8 cellular contexts compared by ENCODE assay signal in genomic region chr1:63615809-63616420, GRCh38.
DNase-seq lines count a peak whose midpoint lies in the region; ATAC-seq lines count a peak whose summit lies in the region.

No MANE protein-coding gene starts in this region.

- peaks cover under 1% of the 10 kb centered on the region for H3K36me3 Mint-ChIP-seq in memory B cell

- H3K9me3 Mint-ChIP-seq in memory B cell, result no peaks in the 10 kb centered on the region

- H3K4me3 Mint-ChIP-seq in memory B cell, result no peak overlapping the region

- H3K4me1 Mint-ChIP-seq in memory B cell, result peaks cover 6% of the 10 kb centered on the region

- H3K27ac Mint-ChIP-seq in memory B cell, result no peak overlapping the region

- DNase-seq in SKM-1 treated with dmso at 0.1 percent for 144 hours (lab: John Stamatoyannopoulos, UW; ENCODE audit: unreplicated experiment), result peak; percentile 20
- DNase-seq in SKM-1 (lab: John Stamatoyannopoulos, UW; ENCODE audit: unreplicated experiment), result no peak
- peak; percentile 62 for DNase-seq in NCI-H748 (lab: John Stamatoyannopoulos, UW; ENCODE audit: unreplicated experiment)
- DNase-seq in activated CD4-positive, alpha-beta T cell treated with anti-CD3 and anti-CD28 coated beads, Interleukin-2, amount 50 U/mL, for 48 hours, result peak; percentile 36 to 55
- peak; percentile 58 for DNase-seq in effector CD4-positive, alpha-beta T cell
- peak; percentile 73 to 85 for DNase-seq in memory B cell (ENCODE audit: low spot score in 2 of 2)
- DNase-seq in stimulated activated CD8-positive, alpha-beta memory T cell treated with anti-CD3 and anti-CD28 coated beads, Interleukin-4, amount 100 ng/mL, for 48 hours, result peak; percentile 64

- ATAC-seq in HG03196 (IDR thresholded peaks at IDR 0.05; ENCODE audit: unreplicated experiment) (peak; percentile 69), memory B cell (ENCODE audit: low read depth) (peak; percentile 67)

- H3K27me3 Mint-ChIP-seq in memory B cell, result no peaks in the 10 kb centered on the region
